ENCODE assay signal across 9 cellular contexts in genomic region chr1:60989745-60990718, GRCh38.
DNase-seq lines count a peak whose midpoint lies in the region; ATAC-seq and TF ChIP-seq lines count a peak whose summit lies in the region.
"Had no signal": no experiment of that assay in that cellular context is flagged by ENCODE, and none has a peak within 500 bp of the region (broad histone marks: within the 10 kb centered on the region; RNA-seq: fewer than 3 reads in every experiment).

No MANE protein-coding gene starts in this region.

- peaks cover 0 to 2% (median 2%) of the 10 kb centered on the region in 3 donors for H3K27me3 Mint-ChIP-seq in immature natural killer cell (ENCODE audit: low read depth in 3 of 3)

- intact Hi-C loops in IMR-90 (cut with micrococcal nuclease) (no loop called here), breast epithelium (cut with DNase I; ENCODE audit: low total_unique reads) (loop anchor here (10.0 kb wide), 1 partner anchor 55 kb away; no protein-coding TSS in a partner anchor), testis (cut with DNase I; ENCODE audit: low total_unique reads) (no loop called here)

- no peak for TF ChIP-seq CTCF in IMR-90 (conservative IDR thresholded peaks at IDR 0.05; ENCODE audit: low read depth, low read length)
- TF ChIP-seq CTCF in breast epithelium (IDR thresholded peaks at IDR 0.05) = no peak
- TF ChIP-seq CTCF in testis (IDR thresholded peaks at IDR 0.05) = no peak

- no peaks in the 10 kb centered on the region for H3K36me3 Mint-ChIP-seq in immature natural killer cell

- in situ Hi-C loops in IMR-90 (cut with MboI; ENCODE audit: low sequenced_read_pairs) = no loop called here

- no peak overlapping the region for H3K9ac ChIP-seq in IMR-90 (ENCODE audit: low read depth, low read length)

- 15% methylated on average over 2 of the region's 8 CpGs; no CpG with 5 or more reads in 1 of the 2 experiments for WGBS in IMR-90 (ENCODE audit: extremely low coverage in 2 of 2, insufficient read length in 1 of 2), 2 experiments
- 42 to 50% methylated on average over 8 of the region's 8 CpGs for WGBS in testis, 2 donors

- CTCF ChIA-PET in IMR-90 (lab: Yijun Ruan, JAX) = no interaction called here

- H3K4me1 Mint-ChIP-seq in immature natural killer cell = no peaks in the 10 kb centered on the region

- no peaks in the 10 kb centered on the region for H4K20me1 ChIP-seq in IMR-90 (ENCODE audit: insufficient read depth, low read length)

- H2BK15ac ChIP-seq in IMR-90 (ENCODE audit: low read depth, low read length) = no peak overlapping the region

- H4K5ac ChIP-seq in IMR-90 (ENCODE audit: low read depth, low read length) = no peak overlapping the region

- no peak overlapping the region for H3K56ac ChIP-seq in IMR-90 (ENCODE audit: extremely low read depth, insufficient read depth, low read length)

- no peak overlapping the region for H2AK5ac ChIP-seq in IMR-90 (ENCODE audit: low read depth, low read length)

- peak overlapping the region; percentile 85 for H2AFZ ChIP-seq in IMR-90 (replicated peaks; ENCODE audit: low read length, poor library complexity)

- no peak overlapping the region for H3K23ac ChIP-seq in IMR-90 (ENCODE audit: low read depth, low read length)

- H3K4me2 ChIP-seq in IMR-90 (ENCODE audit: low read depth, low read length) = peak overlapping the region; percentile 0

- H3K9me3 ChIP-seq in IMR-90 (ENCODE audit: control insufficient read depth, insufficient read depth, low read length) = no peaks in the 10 kb centered on the region
- no peaks in the 10 kb centered on the region for H3K9me3 ChIP-seq in breast epithelium
- H3K9me3 ChIP-seq in testis = no peaks in the 10 kb centered on the region

- no peaks in the 10 kb centered on the region for H3K9me3 Mint-ChIP-seq in immature natural killer cell

- H3K18ac ChIP-seq in IMR-90 (ENCODE audit: low read depth, low read length) = no peak overlapping the region

- no peak overlapping the region for H3K27ac Mint-ChIP-seq in immature natural killer cell

- H4K8ac ChIP-seq in IMR-90 (ENCODE audit: low read depth in 2 of 2, low read length in 2 of 2) = 0 out of 4 replicates have a peak overlapping the region, but pooled peaks of 1 of the 2 experiments have one; percentile 14

- no peak overlapping the region for H3K4me3 ChIP-seq in IMR-90 (ENCODE audit: insufficient read depth, low read depth, low read length)
- peak overlapping the region in 1 of 3 donors; percentile 27 for H3K4me3 ChIP-seq in breast epithelium
- no peak overlapping the region for H3K4me3 ChIP-seq in testis

- no peaks in the 10 kb centered on the region for H3K9me1 ChIP-seq in IMR-90 (ENCODE audit: insufficient read depth, low read length)

- peak; percentile 79 for ATAC-seq in IMR-90 (ENCODE audit: low read depth)

- no peak for TF ChIP-seq RAD21 in IMR-90 (IDR thresholded peaks at IDR 0.05; ENCODE audit: low read length)

- POLR2A ChIA-PET in IMR-90 (lab: Charles Lee; ENCODE audit: unreplicated experiment) = no interaction called here

- no peak overlapping the region for H2BK5ac ChIP-seq in IMR-90 (ENCODE audit: low read depth, low read length, poor library complexity, severe bottlenecking)

- no peak overlapping the region; the same call in 1 of the 2 replicates for H3K4ac ChIP-seq in IMR-90 (ENCODE audit: low read depth, low read length)

- H3K4me3 Mint-ChIP-seq in immature natural killer cell = no peak overlapping the region

- BruUV-seq in IMR-90 (replicated peaks; lab: Mats Ljungman, UMichigan) = no TSS peak

- H3K27ac ChIP-seq in IMR-90 (ENCODE audit: insufficient read depth, low read length) (no peak overlapping the region), breast epithelium (peak overlapping the region; percentile 67 to 90), testis (peak overlapping the region in 1 of 2 donors; percentile 29)

- TF ChIP-seq POLR2A in IMR-90 (IDR thresholded peaks at IDR 0.05; ENCODE audit: low read depth, low read length) (no peak), breast epithelium (IDR thresholded peaks at IDR 0.05) (no peak), testis (IDR thresholded peaks at IDR 0.05) (no peak)

- peaks cover 3% of the 10 kb centered on the region; the same call in 1 of the 2 replicates for H3K4me1 ChIP-seq in IMR-90 (ENCODE audit: control insufficient read depth, insufficient read depth, low read length)
- no peaks in the 10 kb centered on the region for H3K4me1 ChIP-seq in breast epithelium
- H3K4me1 ChIP-seq in testis = peaks cover 14% of the 10 kb centered on the region

- H3K36me3 ChIP-seq in IMR-90 (ENCODE audit: control insufficient read depth, insufficient read depth, low read length) (no peaks in the 10 kb centered on the region), breast epithelium (no peaks in the 10 kb centered on the region), testis (ENCODE audit: low read depth, missing control alignments) (no peaks in the 10 kb centered on the region)

- no peaks in the 10 kb centered on the region for H3K79me1 ChIP-seq in IMR-90 (ENCODE audit: low read depth in 1 of 2, low read length in 2 of 2)

- H3K14ac ChIP-seq in IMR-90 (replicated peaks; ENCODE audit: low read depth, low read length) = peak overlapping the region; percentile 45; the same call in 1 of the 2 replicates

- H2BK20ac ChIP-seq in IMR-90 (ENCODE audit: low read depth, low read length) = no peak overlapping the region

- H4K91ac ChIP-seq in IMR-90 (ENCODE audit: insufficient read depth, low read depth, low read length) = no peak overlapping the region

- peak; percentile 83 for DNase-seq in IMR-90
- DNase-seq in breast epithelium (ENCODE audit: low spot score in 2 of 2) = no peak
- peak; percentile 48 for DNase-seq in kidney tubule cell (ENCODE audit: low spot score)
- DNase-seq in testis = peak; percentile 46
- DNase-seq in immature natural killer cell = no peak
- DNase-seq in activated CD4-positive, alpha-beta T cell treated with anti-CD3 and anti-CD28 coated beads for 1 hour = no peak
- DNase-seq in medulla oblongata (ENCODE audit: extremely low spot score) = no peak
- DNase-seq in NCI-H1694 (lab: John Stamatoyannopoulos, UW) = no peak
- DNase-seq: H7 had no signal

- no peak overlapping the region for H2AK9ac ChIP-seq in IMR-90 (replicated peaks; ENCODE audit: low read depth, low read length, poor library complexity)

- dilution Hi-C loops in IMR-90 (cut with HindIII; ENCODE audit: low sequenced_read_pairs, unreplicated experiment) = no loop called here

- H2BK120ac ChIP-seq in IMR-90 (ENCODE audit: low read depth, low read length) = no peak overlapping the region

- no peaks in the 10 kb centered on the region for H3K27me3 ChIP-seq in IMR-90 (ENCODE audit: control insufficient read depth, insufficient read depth, low read length)
- no peaks in the 10 kb centered on the region for H3K27me3 ChIP-seq in breast epithelium
- no peaks in the 10 kb centered on the region for H3K27me3 ChIP-seq in testis

TF ChIP-seq in IMR-90, 13 proteins besides CTCF, POLR2A, EP300 and RAD21:
- TF ChIP-seq NFE2L2 (IDR thresholded peaks at IDR 0.05; ENCODE audit: low read depth, low read length) (0 out of 2 replicates have a peak, but pooled peaks have one; percentile 10), BHLHE40 (IDR thresholded peaks at IDR 0.05; ENCODE audit: low read depth, low read length) (no peak)

Comparison
In these comparisons a context has a peak if more than half of its experiments do, and no peak if none do; other contexts are left out.
1. DNase-seq: peak in IMR-90 (single experiment), kidney tubule cell (single experiment) and testis (single experiment); none in breast epithelium (0 of 2), immature natural killer cell (0 of 3), activated CD4-positive, alpha-beta T cell treated with anti-CD3 and anti-CD28 coated beads for 1 hour (single experiment), medulla oblongata (single experiment) and NCI-H1694 (single experiment).